ENCODE assay signal across 25 cellular contexts in genomic region chr4:116027311-116027710, GRCh38.
"Had no signal": no experiment of that assay in that cellular context is flagged by ENCODE, and none has a peak within 500 bp of the region (broad histone marks: within the 10 kb centered on the region; RNA-seq: fewer than 3 reads in every experiment).

No MANE protein-coding gene starts in this region.

- H3K9ac ChIP-seq: neural progenitor cell had no signal

- H3K9me3 ChIP-seq: ascending aorta, gastroesophageal sphincter, heart left ventricle, right atrium auricular region, transverse colon had no signal

- H2AFZ ChIP-seq: neural progenitor cell had no signal

- H3K4me3 ChIP-seq: ascending aorta, gastroesophageal sphincter, heart left ventricle, left ventricle myocardium inferior, neural progenitor cell, right atrium auricular region, transverse colon had no signal

- H3K27ac ChIP-seq: ascending aorta, gastroesophageal sphincter, heart left ventricle, left ventricle myocardium inferior, neural progenitor cell, right atrium auricular region, transverse colon, WERI-Rb-1 had no signal

- H3K4me1 ChIP-seq: ascending aorta, gastroesophageal sphincter, heart left ventricle, left ventricle myocardium inferior, neural progenitor cell, right atrium auricular region, transverse colon had no signal

- ATAC-seq: activated CD4-positive, CD25-positive, alpha-beta regulatory T cell treated with anti-CD3 and anti-CD28 coated beads, Interleukin-2, amount 50 U/mL, for 24 hours; gastroesophageal sphincter; heart left ventricle; natural killer cell; stimulated activated naive B cell treated with anti-CD40 and anti-IgM and Interleukin-4, amounts not matched to agents 10 μg/mL and 1 μg/mL and 100 μg/mL, for 72 hours; T-helper 17 cell had no signal

- H3K27me3 ChIP-seq: ascending aorta, gastroesophageal sphincter, heart left ventricle, neural progenitor cell, right atrium auricular region, transverse colon had no signal

- H3K36me3 ChIP-seq: ascending aorta, gastroesophageal sphincter, heart left ventricle, left ventricle myocardium inferior, neural progenitor cell, right atrium auricular region, transverse colon, WERI-Rb-1 had no signal

- DNase-seq: activated CD4-positive, alpha-beta T cell treated with anti-CD3 and anti-CD28 coated beads for 48 hours; activated CD4-positive, alpha-beta T cell treated with anti-CD3 and anti-CD28 coated beads, Interleukin-2, amount 50 U/mL, for 48 hours; activated CD8-positive, alpha-beta memory T cell treated with anti-CD3 and anti-CD28 coated beads, Interleukin-2, amount 50 U/mL, for 4 hours; activated gamma-delta T cell; activated naive CD4-positive, alpha-beta T cell treated with anti-CD3 and anti-CD28 coated beads, Interleukin-2, amount 10 ng/mL, durations not matched to agents 7 days and 5 days; activated naive CD8-positive, alpha-beta T cell treated with anti-CD3 and anti-CD28 coated beads, Interleukin-2, amount 10 ng/mL, durations not matched to agents 7 days and 5 days; activated T-cell treated with anti-CD3 and anti-CD28 coated beads, Interleukin-2, amount 50 U/mL, for 1 hour; cortex of kidney; heart left ventricle; left ventricle myocardium inferior; natural killer cell; stimulated activated CD4-positive, alpha-beta T cell treated with anti-CD3 and anti-CD28 coated beads, Interleukin-15, amount 100 ng/mL, for 24 hours; stimulated activated CD4-positive, alpha-beta T cell treated with anti-CD3 and anti-CD28 coated beads, Interleukin-2, amount 100 ng/mL, for 24 hours; stimulated activated naive B cell treated with anti-CD40 and anti-IgM and Interleukin-4, amounts not matched to agents 10 μg/mL and 1 μg/mL and 100 μg/mL, for 72 hours; SW 1271; T-helper 17 cell; T1000; transverse colon; WERI-Rb-1 had no signal

- H3K4me2 ChIP-seq: neural progenitor cell had no signal

- FAIRE-seq: islet of Langerhans had no signal
